30 cellular contexts compared by ENCODE assay signal in the genomic region with DNA sequence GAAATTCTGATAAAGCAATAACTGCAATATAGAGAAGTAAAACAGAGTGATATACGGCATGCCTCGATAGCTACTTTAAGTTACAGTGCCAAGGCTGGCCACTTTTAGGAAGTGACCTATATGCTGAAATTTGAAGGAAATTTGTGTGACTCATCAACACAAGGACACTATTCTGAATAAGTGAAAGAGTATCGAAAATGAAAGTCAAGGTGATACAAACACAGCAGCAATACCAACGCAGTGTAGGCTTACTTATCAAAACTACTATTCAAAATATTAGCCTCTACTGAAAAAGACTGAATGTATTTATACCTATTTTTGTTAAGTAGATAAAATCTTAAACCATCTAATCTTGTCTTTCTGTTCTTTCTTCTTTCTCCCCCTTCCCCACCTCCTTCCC.
"Had no signal": no experiment of that assay in that cellular context is flagged by ENCODE, and none has a peak within 500 bp of the region (broad histone marks: within the 10 kb centered on the region; RNA-seq: fewer than 3 reads in every experiment).

No MANE protein-coding gene starts in this region.

- ATAC-seq: activated CD4-positive, alpha-beta T cell treated with anti-CD3 and anti-CD28 coated beads for 36 hours; activated CD8-positive, alpha-beta T cell treated with anti-CD3 and anti-CD28 coated beads for 36 hours; activated T-cell treated with anti-CD3 and anti-CD28 coated beads, Interleukin-2, amount 50 U/mL, for 72 hours; Right ventricle myocardium inferior; T-cell had no signal

- H3K4me3 Mint-ChIP-seq: activated CD4-positive, alpha-beta T cell treated with anti-CD3 and anti-CD28 coated beads for 36 hours; activated CD8-positive, alpha-beta T cell treated with anti-CD3 and anti-CD28 coated beads for 36 hours; activated naive CD4-positive, alpha-beta T cell treated with anti-CD3 and anti-CD28 coated beads, Interleukin-2, amount 10 ng/mL, durations not matched to agents 7 days and 5 days; activated naive CD8-positive, alpha-beta T cell treated with anti-CD3 and anti-CD28 coated beads for 36 hours; activated T-cell treated with anti-CD3 and anti-CD28 coated beads, Interleukin-2, amount 50 U/mL, for 72 hours; T-cell had no signal

- H3K4me1 ChIP-seq: adrenal gland had no signal

- H3K27ac Mint-ChIP-seq: activated CD4-positive, alpha-beta T cell treated with anti-CD3 and anti-CD28 coated beads for 36 hours; activated CD8-positive, alpha-beta T cell treated with anti-CD3 and anti-CD28 coated beads for 36 hours; activated naive CD4-positive, alpha-beta T cell treated with anti-CD3 and anti-CD28 coated beads, Interleukin-2, amount 10 ng/mL, durations not matched to agents 7 days and 5 days; activated naive CD8-positive, alpha-beta T cell treated with anti-CD3 and anti-CD28 coated beads for 36 hours; activated T-cell treated with anti-CD3 and anti-CD28 coated beads, Interleukin-2, amount 50 U/mL, for 72 hours; activated T-helper 2 cell treated with anti-CD3 and anti-CD28 coated beads, Interferon-gamma antibody, Interleukin-2, Interleukin-4, amounts not matched to agents 10 μg/mL and 5 μg/mL and 100 μg/mL, durations not matched to agents 14 hours and 24 hours and 36 hours; T-cell had no signal

- H3K4me1 Mint-ChIP-seq: activated CD4-positive, alpha-beta T cell treated with anti-CD3 and anti-CD28 coated beads for 36 hours; activated naive CD4-positive, alpha-beta T cell treated with anti-CD3 and anti-CD28 coated beads, Interleukin-2, amount 10 ng/mL, durations not matched to agents 7 days and 5 days; activated naive CD8-positive, alpha-beta T cell treated with anti-CD3 and anti-CD28 coated beads for 36 hours; T-cell had no signal

- H3K36me3 ChIP-seq: adrenal gland, WERI-Rb-1 had no signal

- H3K27ac ChIP-seq: adrenal gland, PC-9, SK-N-MC, WERI-Rb-1 had no signal

- H3K27me3 Mint-ChIP-seq: activated CD4-positive, alpha-beta T cell treated with anti-CD3 and anti-CD28 coated beads for 36 hours; activated CD8-positive, alpha-beta T cell treated with anti-CD3 and anti-CD28 coated beads for 36 hours; activated naive CD4-positive, alpha-beta T cell treated with anti-CD3 and anti-CD28 coated beads, Interleukin-2, amount 10 ng/mL, durations not matched to agents 7 days and 5 days; activated naive CD8-positive, alpha-beta T cell treated with anti-CD3 and anti-CD28 coated beads for 36 hours; T-cell had no signal

- H3K27me3 ChIP-seq: adrenal gland had no signal

- H3K36me3 Mint-ChIP-seq: activated naive CD4-positive, alpha-beta T cell treated with anti-CD3 and anti-CD28 coated beads, Interleukin-2, amount 10 ng/mL, durations not matched to agents 7 days and 5 days; activated naive CD8-positive, alpha-beta T cell treated with anti-CD3 and anti-CD28 coated beads for 36 hours; T-cell had no signal

- FAIRE-seq: colon had no signal

- H3K4me3 ChIP-seq: PC-9, SK-N-MC had no signal

- H3K9me3 ChIP-seq: adrenal gland had no signal

- DNase-seq: activated CD4-positive, alpha-beta T cell treated with anti-CD3 and anti-CD28 coated beads for 36 hours; activated CD8-positive, alpha-beta memory T cell treated with anti-CD3 and anti-CD28 coated beads, Interleukin-2, amount 50 U/mL, for 4 hours; activated CD8-positive, alpha-beta T cell treated with anti-CD3 and anti-CD28 coated beads for 36 hours; activated gamma-delta T cell treated with Interleukin-2 at 50 U/mL for 16 hours; activated naive CD4-positive, alpha-beta T cell treated with anti-CD3 and anti-CD28 coated beads, Interleukin-2, amount 10 ng/mL, durations not matched to agents 7 days and 5 days; activated naive CD8-positive, alpha-beta T cell treated with anti-CD3 and anti-CD28 coated beads for 36 hours; activated T-cell treated with anti-CD3 and anti-CD28 coated beads, Interleukin-2, amount 50 U/mL, for 72 hours; anterior cingulate cortex; cerebellar nuclear complex; Karpas-422; MM.1S; NCI-H1092; NCI-H1417 treated with DMSO at 0.1 percent for 48 hours; NCI-H1694; NCI-H2029; NCI-H2107; NCI-H2171 treated with DMSO at 0.1 percent for 48 hours; NCI-H226; NCI-H526; NCI-H774; PC-9; T-cell; T-helper 2 cell; T1000; WERI-Rb-1 had no signal
